12 cellular contexts compared by ENCODE assay signal in genomic region chr4:1939664-1940509, GRCh38.
A peak's percentile ranks its signal among the peaks of the same experiment; 100 is the strongest.
DNase-seq lines count a peak whose midpoint lies in the region; ATAC-seq, FAIRE-seq and TF ChIP-seq lines count a peak whose summit lies in the region.
"Had no signal": no experiment of that assay in that cellular context is flagged by ENCODE, and none has a peak within 500 bp of the region (broad histone marks: within the 10 kb centered on the region; RNA-seq: fewer than 3 reads in every experiment).

No MANE protein-coding gene starts in this region.

- FAIRE-seq in GM12891 (lab: Jason Lieb, UNC): no peak

- no peaks in the 10 kb centered on the region for H3K9me3 ChIP-seq in AG04450 (ENCODE audit: control insufficient read depth, insufficient read depth, low read length)
- H3K9me3 ChIP-seq: lower lobe of right lung had no signal

- no peak overlapping the region for H3K4me3 ChIP-seq in AG04450 (ENCODE audit: low read depth, low read length)
- H3K4me3 ChIP-seq: lower lobe of right lung had no signal

- H3K27ac ChIP-seq in AG04450 (ENCODE audit: low read depth, low read length): peak overlapping the region; percentile 88
- H3K27ac ChIP-seq: lower lobe of right lung had no signal

- ATAC-seq in GM18873 (IDR thresholded peaks at IDR 0.05; ENCODE audit: low FRiP score, unreplicated experiment): no peak

- DNase-seq in AG04450 (ENCODE audit: low read depth, low spot score): peak; percentile 65
- DNase-seq in HT1080 (ENCODE audit: low read depth): peak; percentile 95
- DNase-seq in astrocyte of the hippocampus (ENCODE audit: low read depth, low spot score): peak; percentile 87
- DNase-seq in iPS-NIHi11 (ENCODE audit: low spot score): peak; percentile 48
- DNase-seq in GM12891 (ENCODE audit: insufficient read length, low spot score): no peak
- DNase-seq in NCI-H1930 (lab: John Stamatoyannopoulos, UW): no peak
- DNase-seq in SK-N-DZ (ENCODE audit: low spot score): no peak
- DNase-seq: activated naive CD8-positive, alpha-beta T cell treated with anti-CD3 and anti-CD28 coated beads for 36 hours; DND-41; KBM-7; lower lobe of right lung had no signal

- no peak for TF ChIP-seq CTCF in AG04450 (IDR thresholded peaks at IDR 0.05; ENCODE audit: low read depth, low read length)

- H3K27me3 ChIP-seq in AG04450 (ENCODE audit: control insufficient read depth, insufficient read depth, low read length): no peaks in the 10 kb centered on the region

- CTCF ChIA-PET in AG04450 (lab: Charles Lee): no interaction called here

- POLR2A ChIA-PET in AG04450 (lab: Yijun Ruan, JAX): interaction anchor here (1.8 kb wide), 1 partner anchor 9 kb away, joined by 4 read pairs; no protein-coding TSS in a partner anchor

- no peak for TF ChIP-seq POLR2A in GM12891 (IDR thresholded peaks at IDR 0.05; ENCODE audit: low read depth, low read length)

TF ChIP-seq in GM12891, 5 proteins besides CTCF, POLR2A, EP300 and RAD21:
- no peak for TF ChIP-seq PAX5 (IDR thresholded peaks at IDR 0.05; ENCODE audit: insufficient read depth, low read length, severe bottlenecking)
- TF ChIP-seq POU2F2 (IDR thresholded peaks at IDR 0.05; ENCODE audit: low read depth, low read length): no peak
- no peak for TF ChIP-seq TAF1 (IDR thresholded peaks at IDR 0.05; ENCODE audit: low read depth, low read length)

Comparison
In these comparisons a context has a peak if more than half of its experiments do, and no peak if none do; other contexts are left out.
1. DNase-seq: peak in AG04450 (single experiment), HT1080 (single experiment), astrocyte of the hippocampus (single experiment) and iPS-NIHi11 (single experiment); none in GM12891 (single experiment), NCI-H1930 (0 of 2) and SK-N-DZ (single experiment).